Comparison of ENCODE assay signal across 9 cellular contexts in the genomic region with DNA sequence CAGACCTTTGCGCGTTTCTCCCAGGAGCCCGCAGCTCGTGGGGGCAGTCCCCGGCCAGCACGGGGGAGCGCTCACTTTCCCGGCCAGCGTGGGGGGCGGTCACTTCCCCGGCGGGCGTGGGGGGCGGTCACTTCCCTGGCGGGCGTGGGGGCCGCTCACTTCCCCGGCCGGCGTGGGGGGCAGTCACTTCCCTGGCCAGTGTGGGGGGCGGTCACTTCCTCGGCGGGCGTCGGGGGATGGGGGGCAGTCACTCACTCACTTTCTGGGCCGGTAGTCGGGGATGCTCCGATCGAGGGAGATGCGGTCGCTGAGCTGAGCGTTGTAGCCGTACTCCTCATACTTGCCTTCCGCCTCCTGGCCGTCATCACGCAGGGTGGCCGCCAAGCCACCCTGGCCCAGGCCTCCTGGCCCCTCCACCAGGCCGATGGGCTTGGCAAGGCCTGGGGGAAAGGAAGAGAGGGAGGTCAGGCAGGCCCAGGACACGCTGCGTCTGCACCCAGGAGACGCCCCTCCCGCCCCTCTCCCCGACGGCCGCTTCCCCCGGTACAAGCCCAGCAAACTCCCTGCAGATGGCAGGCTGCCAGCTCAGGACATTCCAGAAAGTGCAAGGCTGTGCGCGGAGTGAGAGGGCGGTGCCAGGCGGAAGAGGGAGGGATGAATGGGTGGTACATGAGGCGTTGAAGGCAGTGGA. TPM values are rescaled to one million over a fixed set of nuclear protein-coding genes. Genes with fewer than 3 reads are reported as not detected.
DNase-seq lines count a peak whose midpoint lies in the region; ATAC-seq and TF ChIP-seq lines count a peak whose summit lies in the region.
"Had no signal": no experiment of that assay in that cellular context is flagged by ENCODE, and none has a peak within 500 bp of the region (broad histone marks: within the 10 kb centered on the region; RNA-seq: fewer than 3 reads in every experiment).

No MANE protein-coding gene starts in this region.

- no peak overlapping the region for H3K4me3 ChIP-seq in brain microvascular endothelial cell (ENCODE audit: low read depth, low read length)

- in situ Hi-C loops in brain microvascular endothelial cell (cut with HindIII; ENCODE audit: low pct_ligation_motif_present, low sequenced_read_pairs) = no loop called here

- H3K27ac ChIP-seq in brain microvascular endothelial cell = no peak overlapping the region

- H3K36me3 ChIP-seq in brain microvascular endothelial cell (replicated peaks) = no peaks in the 10 kb centered on the region

- no peak for TF ChIP-seq CTCF in brain microvascular endothelial cell (IDR thresholded peaks at IDR 0.05; ENCODE audit: low read depth, low read length, missing control alignments)

- intact Hi-C loops in left colon (cut with DNase I, micrococcal nuclease) = no loop called here

- ATAC-seq in left colon (peak; percentile 49), HG02973 (IDR thresholded peaks at IDR 0.05; ENCODE audit: unreplicated experiment) (no peak), HG03097 (IDR thresholded peaks at IDR 0.05; ENCODE audit: low FRiP score, unreplicated experiment) (no peak)

- H3K27me3 ChIP-seq in brain microvascular endothelial cell (replicated peaks) = peaks cover 18% of the 10 kb centered on the region

- DNase-seq in SIG-M5 treated with dmso at 0.1 percent for 504 hours (lab: John Stamatoyannopoulos, UW; ENCODE audit: unreplicated experiment) (peak; percentile 5), SIG-M5 (lab: John Stamatoyannopoulos, UW) (no peak), brain microvascular endothelial cell (peak; percentile 51), left colon (peak; percentile 40 to 51), ureter (ENCODE audit: low spot score) (peak; percentile 83), NCI-H774 (lab: John Stamatoyannopoulos, UW) (no peak)
- DNase-seq: NCI-H1092 treated with DMSO at 0.1 percent for 48 hours had no signal

RNA-seq across cellular contexts. Expression of gene GALNT9, which starts 43.3 kb away (rescaled TPM):
- under 1 TPM in 1 of 2 donors, not detected in 1; 0.39 TPM for total RNA-seq in left colon
- total RNA-seq in ureter = 0.44 TPM

Comparison
In these comparisons a context has a peak if more than half of its experiments do, and no peak if none do; other contexts are left out.
1. DNase-seq: peak in SIG-M5 treated with dmso at 0.1 percent for 504 hours (single experiment), brain microvascular endothelial cell (single experiment), left colon (2 of 2) and ureter (single experiment); none in SIG-M5 (single experiment) and NCI-H774 (single experiment).